16 cellular contexts compared by ENCODE assay signal in genomic region chr20:9179193-9179802, GRCh38.
DNase-seq lines count a peak whose midpoint lies in the region; ATAC-seq and TF ChIP-seq lines count a peak whose summit lies in the region.
"Had no signal": no experiment of that assay in that cellular context is flagged by ENCODE, and none has a peak within 500 bp of the region (broad histone marks: within the 10 kb centered on the region; RNA-seq: fewer than 3 reads in every experiment).

No MANE protein-coding gene starts in this region.

- no peaks in the 10 kb centered on the region for H3K27me3 ChIP-seq in Loucy (ENCODE audit: insufficient read depth, low read length, poor library complexity, severe bottlenecking)

- TF ChIP-seq CTCF in Loucy (conservative IDR thresholded peaks at IDR 0.05; ENCODE audit: low read length): no peak
- no peak for TF ChIP-seq CTCF in choroid plexus epithelial cell (conservative IDR thresholded peaks at IDR 0.05; ENCODE audit: low read depth, low read length)
- TF ChIP-seq CTCF in mucosa of descending colon (IDR thresholded peaks at IDR 0.05): no peak

- H3K9me3 Mint-ChIP-seq in activated naive CD4-positive, alpha-beta T cell treated with anti-CD3 and anti-CD28 coated beads, Interleukin-2, amount 50 U/mL, for 72 hours: peaks cover 5 to 15% of the 10 kb centered on the region in 2 donors
- H3K9me3 Mint-ChIP-seq: activated naive CD8-positive, alpha-beta T cell treated with anti-CD3 and anti-CD28 coated beads, Interleukin-2, amount 10 ng/mL, durations not matched to agents 7 days and 5 days; dendritic cell treated with granulocyte-macrophage colony-stimulating factor and Interleukin-4, amounts not matched to agents 40 ng/mL and 50 ng/mL, for 4 days; naive B cell had no signal

- no peak overlapping the region for H3K4me3 ChIP-seq in Loucy (ENCODE audit: low read length, poor library complexity, severe bottlenecking)
- no peak overlapping the region for H3K4me3 ChIP-seq in choroid plexus epithelial cell (ENCODE audit: low read depth, low read length)
- H3K4me3 ChIP-seq in mucosa of descending colon: no peak overlapping the region

- H2AFZ ChIP-seq in Loucy (ENCODE audit: low read length): no peak overlapping the region

- DNase-seq in ELR (ENCODE audit: low read depth) (peak; percentile 53), choroid plexus epithelial cell (ENCODE audit: low read depth) (peak; percentile 43), mucosa of descending colon (no peak), NCI-H2196 treated with DMSO at 0.1 percent for 48 hours (lab: John Stamatoyannopoulos, UW; ENCODE audit: unreplicated experiment) (no peak)
- no peak for DNase-seq in activated naive CD4-positive, alpha-beta T cell treated with anti-CD3 and anti-CD28 coated beads, Interleukin-2, amount 50 U/mL, for 72 hours (ENCODE audit: low spot score in 2 of 2)
- DNase-seq: activated CD8-positive, alpha-beta memory T cell treated with anti-CD3 and anti-CD28 coated beads, Interleukin-2, amount 50 U/mL, for 48 hours; activated naive CD8-positive, alpha-beta T cell treated with anti-CD3 and anti-CD28 coated beads, Interleukin-2, amount 10 ng/mL, durations not matched to agents 7 days and 5 days; kidney; naive B cell; NCI-H2227 treated with DMSO at 0.1 percent for 48 hours; right cardiac atrium had no signal

- H3F3A ChIP-seq in Loucy (ENCODE audit: low read depth): no peaks in the 10 kb centered on the region

- peak overlapping the region; percentile 30 for H3K4me2 ChIP-seq in Loucy (ENCODE audit: low read depth, low read length, poor library complexity, severe bottlenecking)

- H3K9me3 ChIP-seq in Loucy (ENCODE audit: insufficient read depth, low read depth, low read length) (no peaks in the 10 kb centered on the region), mucosa of descending colon (no peaks in the 10 kb centered on the region)

- H3K4me1 ChIP-seq in Loucy (ENCODE audit: insufficient read depth, low read length, poor library complexity, severe bottlenecking) (peaks cover 34% of the 10 kb centered on the region), mucosa of descending colon (ENCODE audit: low read depth) (no peaks in the 10 kb centered on the region)

- H4K20me1 ChIP-seq in Loucy (ENCODE audit: insufficient read depth, low read length, poor library complexity, severe bottlenecking): no peaks in the 10 kb centered on the region

- no peak overlapping the region for H3K9ac ChIP-seq in Loucy (ENCODE audit: low read depth, low read length, poor library complexity, severe bottlenecking)

- H3K27ac Mint-ChIP-seq in activated naive CD4-positive, alpha-beta T cell treated with anti-CD3 and anti-CD28 coated beads, Interleukin-2, amount 50 U/mL, for 72 hours: no peak overlapping the region
- H3K27ac Mint-ChIP-seq: activated naive CD8-positive, alpha-beta T cell treated with anti-CD3 and anti-CD28 coated beads, Interleukin-2, amount 10 ng/mL, durations not matched to agents 7 days and 5 days; dendritic cell treated with granulocyte-macrophage colony-stimulating factor and Interleukin-4, amounts not matched to agents 40 ng/mL and 50 ng/mL, for 4 days; naive B cell; stimulated activated naive CD8-positive, alpha-beta T cell treated with anti-CD3 and anti-CD28 coated beads, Interleukin-15, Interleukin-2, amounts not matched to agents 100 ng/mL and 50 ng/mL, for 24 hours had no signal

- intact Hi-C loops in mucosa of descending colon (cut with DNase I, micrococcal nuclease): no loop called here

- ATAC-seq in mucosa of descending colon (peak; percentile 34), HG02610 (IDR thresholded peaks at IDR 0.05; ENCODE audit: unreplicated experiment) (no peak), HG02852 (IDR thresholded peaks at IDR 0.05; ENCODE audit: unreplicated experiment) (no peak)
- no peak for ATAC-seq in activated naive CD4-positive, alpha-beta T cell treated with anti-CD3 and anti-CD28 coated beads, Interleukin-2, amount 50 U/mL, for 72 hours

- H3K36me3 Mint-ChIP-seq in activated naive CD4-positive, alpha-beta T cell treated with anti-CD3 and anti-CD28 coated beads, Interleukin-2, amount 50 U/mL, for 72 hours: no peaks in the 10 kb centered on the region
- H3K36me3 Mint-ChIP-seq: activated naive CD8-positive, alpha-beta T cell treated with anti-CD3 and anti-CD28 coated beads, Interleukin-2, amount 10 ng/mL, durations not matched to agents 7 days and 5 days; naive B cell had no signal

- H3K36me3 ChIP-seq in Loucy (ENCODE audit: insufficient read depth, low read length) (no peaks in the 10 kb centered on the region), mucosa of descending colon (ENCODE audit: low read depth) (no peaks in the 10 kb centered on the region)

- peaks cover 48% of the 10 kb centered on the region for H3K79me2 ChIP-seq in Loucy (ENCODE audit: insufficient read depth, low read length)

- no peaks in the 10 kb centered on the region for H3K9me2 ChIP-seq in Loucy (replicated peaks; ENCODE audit: low read depth, low read length)

Comparison
In these comparisons a context has a peak if more than half of its experiments do, and no peak if none do; other contexts are left out.
1. DNase-seq: peak in ELR (single experiment) and choroid plexus epithelial cell (single experiment); none in mucosa of descending colon (0 of 3), NCI-H2196 treated with DMSO at 0.1 percent for 48 hours (single experiment) and activated naive CD4-positive, alpha-beta T cell treated with anti-CD3 and anti-CD28 coated beads, Interleukin-2, amount 50 U/mL, for 72 hours (0 of 2).